In the genomic region with DNA sequence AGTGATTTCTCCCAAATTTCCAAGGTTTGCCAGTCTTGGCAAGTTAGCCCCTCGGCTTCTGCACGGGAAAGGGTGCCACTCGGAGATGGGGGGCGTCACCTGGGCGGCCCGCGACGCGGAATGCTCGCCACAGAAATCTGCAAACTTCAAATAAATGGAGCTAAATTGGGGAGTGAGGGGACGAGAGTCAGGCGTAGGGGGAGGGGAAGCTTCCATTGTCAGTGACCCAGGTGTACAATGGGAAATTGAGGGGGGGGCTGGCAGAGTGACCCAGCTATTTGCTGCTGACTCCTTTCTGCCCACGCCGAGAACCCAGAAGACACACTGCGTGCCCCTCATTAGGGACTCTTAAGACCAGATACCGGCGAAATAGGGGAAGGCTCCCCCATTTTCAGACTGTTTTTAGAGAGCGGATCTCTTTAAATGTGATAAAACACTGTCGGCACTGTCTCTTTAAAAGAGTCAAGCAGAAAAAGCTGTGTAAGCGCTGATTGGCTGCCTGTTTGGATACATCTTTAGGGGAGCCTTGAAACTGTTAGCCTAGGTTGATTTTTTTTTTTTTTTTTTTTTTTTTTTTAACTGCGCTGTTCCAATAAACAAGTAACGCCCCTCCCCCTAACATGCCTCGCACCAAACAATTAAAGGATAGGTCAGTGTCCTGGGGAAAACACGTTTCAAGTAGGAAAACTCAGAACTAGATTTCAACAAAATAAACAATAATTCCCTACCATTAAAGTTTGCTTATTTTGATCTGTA, we compare ENCODE assay signal across 1 cellular context.
TF ChIP-seq lines count a peak whose summit lies in the region.

No MANE protein-coding gene starts in this region.

TF ChIP-seq in K562, 482 proteins besides CTCF, POLR2A, EP300 and RAD21 (continued from another document and continues in another):
- TF ChIP-seq, protein P1, sequence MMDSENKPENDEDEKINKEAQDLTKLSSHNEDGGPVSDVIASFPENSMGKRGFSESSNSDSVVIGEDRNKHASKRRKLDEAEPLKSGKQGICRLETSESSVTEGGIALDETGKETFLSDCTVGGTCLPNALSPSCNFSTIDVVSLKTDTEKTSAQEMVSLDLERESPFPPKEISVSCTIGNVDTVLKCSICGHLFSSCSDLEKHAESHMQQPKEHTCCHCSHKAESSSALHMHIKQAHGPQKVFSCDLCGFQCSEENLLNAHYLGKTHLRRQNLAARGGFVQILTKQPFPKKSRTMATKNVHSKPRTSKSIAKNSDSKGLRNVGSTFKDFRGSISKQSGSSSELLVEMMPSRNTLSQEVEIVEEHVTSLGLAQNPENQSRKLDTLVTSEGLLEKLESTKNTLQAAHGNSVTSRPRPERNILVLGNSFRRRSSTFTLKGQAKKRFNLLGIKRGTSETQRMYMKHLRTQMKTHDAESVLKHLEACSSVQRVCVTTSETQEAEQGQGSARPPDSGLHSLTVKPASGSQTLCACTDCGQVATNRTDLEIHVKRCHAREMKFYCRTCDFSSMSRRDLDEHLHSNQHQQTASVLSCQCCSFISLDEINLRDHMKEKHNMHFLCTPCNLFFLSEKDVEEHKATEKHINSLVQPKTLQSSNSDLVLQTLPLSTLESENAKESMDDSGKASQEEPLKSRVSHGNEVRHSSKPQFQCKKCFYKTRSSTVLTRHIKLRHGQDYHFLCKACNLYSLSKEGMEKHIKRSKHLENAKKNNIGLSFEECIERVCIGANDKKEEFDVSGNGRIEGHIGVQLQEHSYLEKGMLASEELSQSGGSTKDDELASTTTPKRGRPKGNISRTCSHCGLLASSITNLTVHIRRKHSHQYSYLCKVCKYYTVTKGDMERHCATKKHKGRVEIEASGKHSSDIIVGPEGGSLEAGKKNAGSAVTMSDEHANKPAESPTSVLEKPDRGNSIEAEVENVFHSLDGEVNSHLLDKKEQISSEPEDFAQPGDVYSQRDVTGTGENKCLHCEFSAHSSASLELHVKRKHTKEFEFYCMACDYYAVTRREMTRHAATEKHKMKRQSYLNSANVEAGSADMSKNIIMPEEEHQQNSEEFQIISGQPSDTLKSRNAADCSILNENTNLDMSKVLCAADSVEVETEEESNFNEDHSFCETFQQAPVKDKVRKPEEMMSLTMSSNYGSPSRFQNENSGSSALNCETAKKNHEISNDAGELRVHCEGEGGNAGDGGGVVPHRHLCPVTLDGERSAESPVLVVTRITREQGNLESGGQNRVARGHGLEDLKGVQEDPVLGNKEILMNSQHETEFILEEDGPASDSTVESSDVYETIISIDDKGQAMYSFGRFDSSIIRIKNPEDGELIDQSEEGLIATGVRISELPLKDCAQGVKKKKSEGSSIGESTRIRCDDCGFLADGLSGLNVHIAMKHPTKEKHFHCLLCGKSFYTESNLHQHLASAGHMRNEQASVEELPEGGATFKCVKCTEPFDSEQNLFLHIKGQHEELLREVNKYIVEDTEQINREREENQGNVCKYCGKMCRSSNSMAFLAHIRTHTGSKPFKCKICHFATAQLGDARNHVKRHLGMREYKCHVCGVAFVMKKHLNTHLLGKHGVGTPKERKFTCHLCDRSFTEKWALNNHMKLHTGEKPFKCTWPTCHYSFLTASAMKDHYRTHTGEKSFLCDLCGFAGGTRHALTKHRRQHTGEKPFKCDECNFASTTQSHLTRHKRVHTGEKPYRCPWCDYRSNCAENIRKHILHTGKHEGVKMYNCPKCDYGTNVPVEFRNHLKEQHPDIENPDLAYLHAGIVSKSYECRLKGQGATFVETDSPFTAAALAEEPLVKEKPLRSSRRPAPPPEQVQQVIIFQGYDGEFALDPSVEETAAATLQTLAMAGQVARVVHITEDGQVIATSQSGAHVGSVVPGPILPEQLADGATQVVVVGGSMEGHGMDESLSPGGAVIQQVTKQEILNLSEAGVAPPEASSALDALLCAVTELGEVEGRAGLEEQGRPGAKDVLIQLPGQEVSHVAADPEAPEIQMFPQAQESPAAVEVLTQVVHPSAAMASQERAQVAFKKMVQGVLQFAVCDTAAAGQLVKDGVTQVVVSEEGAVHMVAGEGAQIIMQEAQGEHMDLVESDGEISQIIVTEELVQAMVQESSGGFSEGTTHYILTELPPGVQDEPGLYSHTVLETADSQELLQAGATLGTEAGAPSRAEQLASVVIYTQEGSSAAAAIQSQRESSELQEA (IDR thresholded peaks at IDR 0.05; ENCODE audit: low read depth) = no peak
- no peak for TF ChIP-seq ZNF668 (CRISPR knock-in tag; IDR thresholded peaks at IDR 0.05)
- TF ChIP-seq RCOR1 (IDR thresholded peaks at IDR 0.05; ENCODE audit: borderline replicate concordance in 1 of 2, low read depth in 2 of 2, low read length in 2 of 2) = peak in 1 of 2 experiments; percentile 81; a peak in 1 of 4 replicates
- TF ChIP-seq GABPA (tag; conservative IDR thresholded peaks at IDR 0.05; ENCODE audit: low read depth) = peak; percentile 73
- no peak for TF ChIP-seq ZNF75A (CRISPR knock-in tag; IDR thresholded peaks at IDR 0.05)
- TF ChIP-seq ZZZ3 (IDR thresholded peaks at IDR 0.05) = no peak
- peak; percentile 39 for TF ChIP-seq NUFIP1 (IDR thresholded peaks at IDR 0.05; ENCODE audit: partially characterized antibody)
- peak; percentile 100 for TF ChIP-seq MIER1 (IDR thresholded peaks at IDR 0.05; ENCODE audit: low read depth)
- TF ChIP-seq FOXJ2 (tag; IDR thresholded peaks at IDR 0.05) = peak; percentile 94
- no peak for TF ChIP-seq EWSR1 (IDR thresholded peaks at IDR 0.05; ENCODE audit: borderline replicate concordance, low read depth, partially characterized antibody)
- TF ChIP-seq RBFOX2 (IDR thresholded peaks at IDR 0.05; ENCODE audit: low read depth, low read length) = no peak
- TF ChIP-seq ZNF436 (CRISPR knock-in tag; IDR thresholded peaks at IDR 0.05) = 0 out of 2 replicates have a peak, but pooled peaks have one; percentile 27
- TF ChIP-seq ZNF695 (CRISPR knock-in tag; IDR thresholded peaks at IDR 0.05) = no peak
- TF ChIP-seq KLF1 (tag; IDR thresholded peaks at IDR 0.05) = no peak
- TF ChIP-seq FOS (IDR thresholded peaks at IDR 0.05; ENCODE audit: extremely low read depth, insufficient read length) = peak; percentile 47
- 0 out of 2 replicates have a peak, but pooled peaks have one; percentile 12 for TF ChIP-seq DMBX1 (CRISPR knock-in tag; IDR thresholded peaks at IDR 0.05; ENCODE audit: borderline replicate concordance)
- TF ChIP-seq SRSF3 (IDR thresholded peaks at IDR 0.05; ENCODE audit: insufficient read depth, low read length) = no peak
- no peak for TF ChIP-seq ZNF12 (CRISPR knock-in tag; IDR thresholded peaks at IDR 0.05)
- no peak for TF ChIP-seq MCM7 (IDR thresholded peaks at IDR 0.05)
- TF ChIP-seq RBM34 (IDR thresholded peaks at IDR 0.05; ENCODE audit: borderline replicate concordance, insufficient read depth, low read length) = no peak
- TF ChIP-seq, protein P2, sequence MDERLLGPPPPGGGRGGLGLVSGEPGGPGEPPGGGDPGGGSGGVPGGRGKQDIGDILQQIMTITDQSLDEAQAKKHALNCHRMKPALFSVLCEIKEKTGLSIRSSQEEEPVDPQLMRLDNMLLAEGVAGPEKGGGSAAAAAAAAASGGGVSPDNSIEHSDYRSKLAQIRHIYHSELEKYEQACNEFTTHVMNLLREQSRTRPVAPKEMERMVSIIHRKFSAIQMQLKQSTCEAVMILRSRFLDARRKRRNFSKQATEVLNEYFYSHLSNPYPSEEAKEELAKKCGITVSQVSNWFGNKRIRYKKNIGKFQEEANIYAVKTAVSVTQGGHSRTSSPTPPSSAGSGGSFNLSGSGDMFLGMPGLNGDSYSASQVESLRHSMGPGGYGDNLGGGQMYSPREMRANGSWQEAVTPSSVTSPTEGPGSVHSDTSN (CRISPR knock-in tag; IDR thresholded peaks at IDR 0.05; ENCODE audit: low read depth) = no peak
- TF ChIP-seq, protein P2 (tag; conservative IDR thresholded peaks at IDR 0.05; ENCODE audit: low read depth) = peak; percentile 29; the same call in 1 of the 2 replicates
- TF ChIP-seq NFATC3 (IDR thresholded peaks at IDR 0.05) = 0 out of 2 replicates have a peak, but pooled peaks have one; percentile 18
- no peak for TF ChIP-seq FOXJ3 (CRISPR knock-in tag; IDR thresholded peaks at IDR 0.05)
- TF ChIP-seq, protein P3, sequence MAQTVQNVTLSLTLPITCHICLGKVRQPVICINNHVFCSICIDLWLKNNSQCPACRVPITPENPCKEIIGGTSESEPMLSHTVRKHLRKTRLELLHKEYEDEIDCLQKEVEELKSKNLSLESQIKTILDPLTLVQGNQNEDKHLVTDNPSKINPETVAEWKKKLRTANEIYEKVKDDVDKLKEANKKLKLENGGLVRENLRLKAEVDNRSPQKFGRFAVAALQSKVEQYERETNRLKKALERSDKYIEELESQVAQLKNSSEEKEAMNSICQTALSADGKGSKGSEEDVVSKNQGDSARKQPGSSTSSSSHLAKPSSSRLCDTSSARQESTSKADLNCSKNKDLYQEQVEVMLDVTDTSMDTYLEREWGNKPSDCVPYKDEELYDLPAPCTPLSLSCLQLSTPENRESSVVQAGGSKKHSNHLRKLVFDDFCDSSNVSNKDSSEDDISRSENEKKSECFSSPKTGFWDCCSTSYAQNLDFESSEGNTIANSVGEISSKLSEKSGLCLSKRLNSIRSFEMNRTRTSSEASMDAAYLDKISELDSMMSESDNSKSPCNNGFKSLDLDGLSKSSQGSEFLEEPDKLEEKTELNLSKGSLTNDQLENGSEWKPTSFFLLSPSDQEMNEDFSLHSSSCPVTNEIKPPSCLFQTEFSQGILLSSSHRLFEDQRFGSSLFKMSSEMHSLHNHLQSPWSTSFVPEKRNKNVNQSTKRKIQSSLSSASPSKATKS (CRISPR knock-in tag; IDR thresholded peaks at IDR 0.05) = no peak
- peak; percentile 92; the same call in 1 of the 2 replicates for TF ChIP-seq TOE1 (IDR thresholded peaks at IDR 0.05; ENCODE audit: borderline replicate concordance)
- no peak for TF ChIP-seq TOE1 (CRISPR knock-in tag; IDR thresholded peaks at IDR 0.05; ENCODE audit: borderline replicate concordance, low read depth)
- peak; percentile 64 for TF ChIP-seq POU5F1 (IDR thresholded peaks at IDR 0.05; ENCODE audit: borderline replicate concordance, low read depth, low read length, partially characterized antibody)
- no peak for TF ChIP-seq ZFP1 (CRISPR knock-in tag; IDR thresholded peaks at IDR 0.05)
- TF ChIP-seq PTBP1 (IDR thresholded peaks at IDR 0.05; ENCODE audit: low read depth, low read length) = peak; percentile 98
- TF ChIP-seq, protein P4, sequence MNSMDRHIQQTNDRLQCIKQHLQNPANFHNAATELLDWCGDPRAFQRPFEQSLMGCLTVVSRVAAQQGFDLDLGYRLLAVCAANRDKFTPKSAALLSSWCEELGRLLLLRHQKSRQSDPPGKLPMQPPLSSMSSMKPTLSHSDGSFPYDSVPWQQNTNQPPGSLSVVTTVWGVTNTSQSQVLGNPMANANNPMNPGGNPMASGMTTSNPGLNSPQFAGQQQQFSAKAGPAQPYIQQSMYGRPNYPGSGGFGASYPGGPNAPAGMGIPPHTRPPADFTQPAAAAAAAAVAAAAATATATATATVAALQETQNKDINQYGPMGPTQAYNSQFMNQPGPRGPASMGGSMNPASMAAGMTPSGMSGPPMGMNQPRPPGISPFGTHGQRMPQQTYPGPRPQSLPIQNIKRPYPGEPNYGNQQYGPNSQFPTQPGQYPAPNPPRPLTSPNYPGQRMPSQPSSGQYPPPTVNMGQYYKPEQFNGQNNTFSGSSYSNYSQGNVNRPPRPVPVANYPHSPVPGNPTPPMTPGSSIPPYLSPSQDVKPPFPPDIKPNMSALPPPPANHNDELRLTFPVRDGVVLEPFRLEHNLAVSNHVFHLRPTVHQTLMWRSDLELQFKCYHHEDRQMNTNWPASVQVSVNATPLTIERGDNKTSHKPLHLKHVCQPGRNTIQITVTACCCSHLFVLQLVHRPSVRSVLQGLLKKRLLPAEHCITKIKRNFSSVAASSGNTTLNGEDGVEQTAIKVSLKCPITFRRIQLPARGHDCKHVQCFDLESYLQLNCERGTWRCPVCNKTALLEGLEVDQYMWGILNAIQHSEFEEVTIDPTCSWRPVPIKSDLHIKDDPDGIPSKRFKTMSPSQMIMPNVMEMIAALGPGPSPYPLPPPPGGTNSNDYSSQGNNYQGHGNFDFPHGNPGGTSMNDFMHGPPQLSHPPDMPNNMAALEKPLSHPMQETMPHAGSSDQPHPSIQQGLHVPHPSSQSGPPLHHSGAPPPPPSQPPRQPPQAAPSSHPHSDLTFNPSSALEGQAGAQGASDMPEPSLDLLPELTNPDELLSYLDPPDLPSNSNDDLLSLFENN (IDR thresholded peaks at IDR 0.05; ENCODE audit: low read depth in 2 of 2, low read length in 2 of 2) = no peak
- peak; percentile 37; the same call in 1 of the 2 replicates for TF ChIP-seq CC2D1A (IDR thresholded peaks at IDR 0.05)
- no peak for TF ChIP-seq CAMTA2 (CRISPR knock-in tag; conservative IDR thresholded peaks at IDR 0.05)
- no peak for TF ChIP-seq BRD4 (IDR thresholded peaks at IDR 0.05)
- peak in 1 of 2 experiments; percentile 58; a peak in 1 of 4 replicates for TF ChIP-seq HDAC1 (IDR thresholded peaks at IDR 0.05)
- peak; percentile 21; the same call in 1 of the 2 replicates for TF ChIP-seq ESRRA (IDR thresholded peaks at IDR 0.05; ENCODE audit: borderline replicate concordance, low read depth)
- no peak for TF ChIP-seq KAT2B (IDR thresholded peaks at IDR 0.05; ENCODE audit: low read depth, low read length)
- TF ChIP-seq ZNF165 (CRISPR knock-in tag; IDR thresholded peaks at IDR 0.05; ENCODE audit: borderline replicate concordance) = no peak
- no peak for TF ChIP-seq BHLHE40 (IDR thresholded peaks at IDR 0.05; ENCODE audit: low read length)
- TF ChIP-seq CSDE1 (IDR thresholded peaks at IDR 0.05) = no peak
- TF ChIP-seq, protein P5, sequence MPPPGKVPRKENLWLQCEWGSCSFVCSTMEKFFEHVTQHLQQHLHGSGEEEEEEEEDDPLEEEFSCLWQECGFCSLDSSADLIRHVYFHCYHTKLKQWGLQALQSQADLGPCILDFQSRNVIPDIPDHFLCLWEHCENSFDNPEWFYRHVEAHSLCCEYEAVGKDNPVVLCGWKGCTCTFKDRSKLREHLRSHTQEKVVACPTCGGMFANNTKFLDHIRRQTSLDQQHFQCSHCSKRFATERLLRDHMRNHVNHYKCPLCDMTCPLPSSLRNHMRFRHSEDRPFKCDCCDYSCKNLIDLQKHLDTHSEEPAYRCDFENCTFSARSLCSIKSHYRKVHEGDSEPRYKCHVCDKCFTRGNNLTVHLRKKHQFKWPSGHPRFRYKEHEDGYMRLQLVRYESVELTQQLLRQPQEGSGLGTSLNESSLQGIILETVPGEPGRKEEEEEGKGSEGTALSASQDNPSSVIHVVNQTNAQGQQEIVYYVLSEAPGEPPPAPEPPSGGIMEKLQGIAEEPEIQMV (tag; conservative IDR thresholded peaks at IDR 0.05; ENCODE audit: low read depth) = no peak
